ENCODE assay signal across 9 cellular contexts in the genomic region with DNA sequence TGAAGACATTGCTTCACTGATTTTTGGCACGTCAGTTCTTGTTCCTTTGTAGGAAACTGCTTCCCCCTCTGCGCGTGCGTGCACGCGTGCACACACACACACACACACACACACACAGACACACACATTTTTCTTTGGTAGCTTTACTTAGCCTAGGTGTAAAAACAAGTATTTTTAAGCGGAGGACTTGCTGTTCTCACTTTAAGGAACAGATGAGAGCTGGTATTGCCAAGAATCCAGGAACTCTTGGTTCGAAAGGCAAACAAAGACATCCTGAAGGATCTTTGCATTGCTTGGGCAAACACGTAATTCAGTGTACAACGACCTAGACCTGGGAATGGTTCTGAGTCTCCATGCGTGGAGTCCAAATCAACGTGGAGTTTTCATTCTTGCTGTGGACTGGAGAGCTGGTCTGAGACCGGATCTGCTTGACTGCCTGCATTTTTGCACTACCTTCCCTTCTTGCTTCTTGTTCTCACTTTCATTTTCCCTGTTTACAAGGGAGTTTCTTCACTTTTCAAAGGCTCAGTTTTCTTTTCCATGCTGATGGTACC. TPM values are rescaled to one million over a fixed set of nuclear protein-coding genes. Genes with fewer than 3 reads are reported as not detected.
DNase-seq lines count a peak whose midpoint lies in the region; ATAC-seq and TF ChIP-seq lines count a peak whose summit lies in the region.
"Had no signal": no experiment of that assay in that cellular context is flagged by ENCODE, and none has a peak within 500 bp of the region (broad histone marks: within the 10 kb centered on the region; RNA-seq: fewer than 3 reads in every experiment).

No MANE protein-coding gene starts in this region.

- H3K4me3 ChIP-seq in dorsolateral prefrontal cortex (peak overlapping the region in 18 of 59 donors; percentile 2 to 38 (median 23)), skin epidermis (peak overlapping the region in 3 of 7 experiments; percentile 5 to 27 (median 19))
- H3K4me3 ChIP-seq: body of pancreas had no signal

- intact Hi-C loops in dorsolateral prefrontal cortex (cut with DNase I), result no loop called here

- TF ChIP-seq CTCF in dorsolateral prefrontal cortex (IDR thresholded peaks at IDR 0.05 in 54 of 56, conservative IDR thresholded peaks at IDR 0.05 in 2 of 56; ENCODE audit: low read depth in 1 of 56, partially characterized antibody in 56 of 56), result no peak

- no peaks in the 10 kb centered on the region for H3K27me3 ChIP-seq in dorsolateral prefrontal cortex
- H3K27me3 ChIP-seq: body of pancreas had no signal

- DNase-seq in dorsolateral prefrontal cortex, result peak in 3 of 10 donors; percentile 44 to 65 (median 46)
- DNase-seq in NCI-H226, result no peak
- DNase-seq in NCI-H1417 treated with DMSO at 0.1 percent for 48 hours (lab: John Stamatoyannopoulos, UW), result no peak

- ATAC-seq in GM19043 (IDR thresholded peaks at IDR 0.05; ENCODE audit: low read depth, unreplicated experiment) (peak; percentile 37), HG03139 (IDR thresholded peaks at IDR 0.05; ENCODE audit: unreplicated experiment) (peak; percentile 38), HG02970 (IDR thresholded peaks at IDR 0.05; ENCODE audit: low FRiP score, unreplicated experiment) (no peak), GM19035 (IDR thresholded peaks at IDR 0.05; ENCODE audit: unreplicated experiment) (no peak)
- ATAC-seq: body of pancreas had no signal

- H3K27ac ChIP-seq in dorsolateral prefrontal cortex (peak overlapping the region in 57 of 59 donors; percentile 3 to 93 (median 80)), skin epidermis (peak overlapping the region in 18 of 21 experiments; percentile 5 to 86 (median 53))

RNA-seq across cellular contexts. Expression of a gene that starts 8.2 kb away (rescaled TPM):
- total RNA-seq in dorsolateral prefrontal cortex, result 100 to 1,000 TPM in 4 of 120 experiments, 10 to 100 TPM in 116; 27.5 to 122 (median 66.9) TPM

RNA-seq across cellular contexts. Expression of a gene that starts 31.7 kb away (rescaled TPM):
- 100 to 1,000 TPM in 2 of 120 experiments, 10 to 100 TPM in 118; 40.7 to 117 (median 67.2) TPM for total RNA-seq in dorsolateral prefrontal cortex

RNA-seq across cellular contexts. Expression of a gene that starts 38.3 kb away (rescaled TPM):
- not detected for total RNA-seq in dorsolateral prefrontal cortex
- total RNA-seq: body of pancreas had no signal

Comparison
In these comparisons a context has a peak if more than half of its experiments do, and no peak if none do; other contexts are left out.
1. ATAC-seq: peak in GM19043 (single experiment) and HG03139 (single experiment); none in HG02970 (single experiment) and GM19035 (single experiment).